ENCODE assay signal across 15 cellular contexts in genomic region chr12:46490635-46491034, GRCh38.
DNase-seq lines count a peak whose midpoint lies in the region; ATAC-seq and TF ChIP-seq lines count a peak whose summit lies in the region.
"Had no signal": no experiment of that assay in that cellular context is flagged by ENCODE, and none has a peak within 500 bp of the region (broad histone marks: within the 10 kb centered on the region; RNA-seq: fewer than 3 reads in every experiment).

No MANE protein-coding gene starts in this region.

- H3K27me3 ChIP-seq in GM23248 (replicated peaks; ENCODE audit: insufficient read depth) (no peaks in the 10 kb centered on the region), heart left ventricle (no peaks in the 10 kb centered on the region), stomach (no peaks in the 10 kb centered on the region)
- H3K27me3 ChIP-seq: ovary had no signal

- H3K36me3 ChIP-seq in GM23248 (ENCODE audit: low read depth), result no peaks in the 10 kb centered on the region
- H3K36me3 ChIP-seq in heart left ventricle, result no peaks in the 10 kb centered on the region
- H3K36me3 ChIP-seq in stomach, result no peaks in the 10 kb centered on the region
- H3K36me3 ChIP-seq: ovary had no signal

- WGBS in GM23248 (ENCODE audit: low coverage in 1 of 2, low lambda C conversion rate in 2 of 2, missing lambda C conversion rate in 2 of 2), 2 experiments, result 7 to 8% methylated on average over 1 of the region's 1 CpG
- WGBS in heart left ventricle, 4 donors, result 31 to 55% (median 40%) methylated on average over 1 of the region's 1 CpG
- 29 to 54% (median 44%) methylated on average over 1 of the region's 1 CpG for WGBS in stomach, 5 donors

- TF ChIP-seq POLR2A in heart left ventricle (IDR thresholded peaks at IDR 0.05) (no peak), stomach (IDR thresholded peaks at IDR 0.05) (no peak)

- H3K4me2 ChIP-seq in GM23248 (ENCODE audit: unreplicated experiment), result peak overlapping the region; percentile 18

- peaks cover 62% of the 10 kb centered on the region for H3K4me1 ChIP-seq in GM23248 (ENCODE audit: insufficient read depth)
- H3K4me1 ChIP-seq in heart left ventricle, result peaks cover 3 to 59% (median 40%) of the 10 kb centered on the region in 12 donors
- H3K4me1 ChIP-seq in stomach, result peaks cover 18 to 63% (median 40%) of the 10 kb centered on the region in 4 donors

- peaks cover 49% of the 10 kb centered on the region for H3F3A ChIP-seq in GM23248 (ENCODE audit: insufficient read depth)

- no peaks in the 10 kb centered on the region for H3K9me3 ChIP-seq in GM23248 (ENCODE audit: low read depth)
- H3K9me3 ChIP-seq in heart left ventricle, result no peaks in the 10 kb centered on the region
- H3K9me3 ChIP-seq in stomach, result no peaks in the 10 kb centered on the region
- H3K9me3 ChIP-seq: mucosa of descending colon, ovary had no signal

- peak overlapping the region; percentile 37 for H3K9ac ChIP-seq in GM23248

- H3K79me2 ChIP-seq in GM23248 (ENCODE audit: insufficient read depth), result peaks cover 20% of the 10 kb centered on the region; the same call in 1 of the 2 replicates

- in situ Hi-C loops in GM23248 (cut with MboI), result no loop called here

- H3K4me3 ChIP-seq in GM23248 (no peak overlapping the region), cardiac fibroblast (replicated peaks in 1 of 2; ENCODE audit: low read depth in 2 of 2, low read length in 2 of 2) (no peak overlapping the region), heart left ventricle (no peak overlapping the region), stomach (no peak overlapping the region)
- H3K4me3 ChIP-seq: mucosa of descending colon, ovary had no signal

- peak; percentile 62 for DNase-seq in GM23248
- DNase-seq in cardiac fibroblast (ENCODE audit: low read depth in 2 of 2), result peak; percentile 78 to 81
- no peak for DNase-seq in heart left ventricle
- no peak for DNase-seq in stomach
- DNase-seq in stimulated activated CD4-positive, alpha-beta T cell treated with anti-CD3 and anti-CD28 coated beads, Interleukin-4, amount 100 ng/mL, for 24 hours, result no peak
- no peak for DNase-seq in SW480 (ENCODE audit: low spot score)
- DNase-seq: amniotic stem cell, C1 segment of cervical spinal cord, mucosa of descending colon, NCI-H2081 treated with DMSO at 0.1 percent for 48 hours, substantia nigra, T1000 had no signal

- H3K9me2 ChIP-seq in GM23248 (ENCODE audit: insufficient read depth), result no peaks in the 10 kb centered on the region

- no peak overlapping the region for H2AFZ ChIP-seq in GM23248

- intact Hi-C loops in heart left ventricle (cut with DNase I), result loop anchor here in 1 of 10 donors (10.0 kb wide), 1 partner anchor 164 kb away; no protein-coding TSS in a partner anchor
- intact Hi-C loops in stomach (cut with DNase I; ENCODE audit: low total_unique reads), result no loop called here

- TF ChIP-seq CTCF in cardiac fibroblast (IDR thresholded peaks at IDR 0.05; ENCODE audit: low read depth, low read length), result no peak
- TF ChIP-seq CTCF in heart left ventricle (IDR thresholded peaks at IDR 0.05), result no peak
- TF ChIP-seq CTCF in stomach (IDR thresholded peaks at IDR 0.05), result no peak

- ATAC-seq in heart left ventricle (peak in 1 of 4 donors; percentile 35), HG02840 (IDR thresholded peaks at IDR 0.05; ENCODE audit: low FRiP score, unreplicated experiment) (no peak), HG03139 (IDR thresholded peaks at IDR 0.05; ENCODE audit: unreplicated experiment) (no peak)
- ATAC-seq: mucosa of descending colon had no signal

- TF ChIP-seq EP300 in stomach (IDR thresholded peaks at IDR 0.05), result no peak

- no peaks in the 10 kb centered on the region for H4K20me1 ChIP-seq in GM23248 (ENCODE audit: insufficient read depth)

- H3K27ac ChIP-seq in GM23248 (peak overlapping the region; percentile 51), heart left ventricle (peak overlapping the region in 9 of 12 donors; percentile 38 to 72 (median 53)), stomach (peak overlapping the region in 4 of 5 donors; percentile 25 to 70 (median 46))

Comparison
In these comparisons a context has a peak if more than half of its experiments do, and no peak if none do; other contexts are left out.
1. DNase-seq: peak in GM23248 (single experiment) and cardiac fibroblast (2 of 2); none in heart left ventricle (0 of 5), stomach (single experiment), stimulated activated CD4-positive, alpha-beta T cell treated with anti-CD3 and anti-CD28 coated beads, Interleukin-4, amount 100 ng/mL, for 24 hours (single experiment) and SW480 (single experiment).
2. Peak in every context shown above with its lines, with median percentiles within 50 percentile points of each other: H3K27ac ChIP-seq.